In genomic region chr10:27535312-27535711, GRCh38 we compare ENCODE assay signal across 15 cellular contexts. TPM values are rescaled to one million over a fixed set of nuclear protein-coding genes. Genes with fewer than 3 reads are reported as not detected.
DNase-seq lines count a peak whose midpoint lies in the region; TF ChIP-seq lines count a peak whose summit lies in the region.
"Had no signal": no experiment of that assay in that cellular context is flagged by ENCODE, and none has a peak within 500 bp of the region (broad histone marks: within the 10 kb centered on the region; RNA-seq: fewer than 3 reads in every experiment).

No MANE protein-coding gene starts in this region.

- no peak overlapping the region for H3K4me3 Mint-ChIP-seq in endodermal cell
- H3K4me3 Mint-ChIP-seq: CD4-positive, alpha-beta T cell had no signal

- TF ChIP-seq CTCF in neutrophil (IDR thresholded peaks at IDR 0.05) (no peak), GM13976 (IDR thresholded peaks at IDR 0.05; ENCODE audit: borderline replicate concordance, control extremely low read depth, extremely low read depth, insufficient read depth, missing control alignments) (no peak), endodermal cell (conservative IDR thresholded peaks at IDR 0.05) (no peak)

- H3K4me1 ChIP-seq in NT2/D1 (ENCODE audit: insufficient read depth, insufficient read length) (no peaks in the 10 kb centered on the region), neutrophil (ENCODE audit: control insufficient read depth in 1 of 2, insufficient read depth in 1 of 2, low read depth in 1 of 2, low read length in 1 of 2) (peaks cover 0 to 9% of the 10 kb centered on the region in 2 experiments), endodermal cell (ENCODE audit: control insufficient read depth, insufficient read depth, low read length) (no peaks in the 10 kb centered on the region)

- no peak overlapping the region for H3K4me3 ChIP-seq in NT2/D1 (ENCODE audit: insufficient read length, low read depth)
- H3K4me3 ChIP-seq in neutrophil (ENCODE audit: low read depth in 1 of 2, low read length in 1 of 2): no peak overlapping the region
- H3K4me3 ChIP-seq in endodermal cell (ENCODE audit: low read length): no peak overlapping the region

- DNase-seq in NCI-H2171 treated with DMSO at 0.1 percent for 48 hours (lab: John Stamatoyannopoulos, UW) (peak; percentile 67), NCI-H2171 (lab: John Stamatoyannopoulos, UW) (no peak), NT2/D1 (ENCODE audit: low read depth, low spot score) (peak; percentile 18), iPS DF 19.7 (ENCODE audit: low read depth, low spot score) (peak; percentile 20), GM13976 (ENCODE audit: low spot score) (no peak), endodermal cell (no peak)
- no peak for DNase-seq in stimulated activated naive CD4-positive, alpha-beta T cell treated with Interleukin-2 at 50 U/mL for 16 hours (lab: John Stamatoyannopoulos, UW)
- DNase-seq: 8988T; C1 segment of cervical spinal cord; Calu3; CD4-positive, alpha-beta T cell; DMS153; DMS79 treated with DMSO at 0.1 percent for 48 hours; EL had no signal

- H3K36me3 Mint-ChIP-seq in endodermal cell (ENCODE audit: low read depth): peaks cover 19% of the 10 kb centered on the region

- H3K27me3 ChIP-seq in NT2/D1 (ENCODE audit: insufficient read depth, insufficient read length): no peaks in the 10 kb centered on the region
- no peaks in the 10 kb centered on the region for H3K27me3 ChIP-seq in neutrophil
- H3K27me3 ChIP-seq in endodermal cell (ENCODE audit: control insufficient read depth, insufficient read depth, low read length, poor library complexity, severe bottlenecking): no peaks in the 10 kb centered on the region

- 90 to 94% methylated on average over 3 to 4 of the region's 4 CpGs for WGBS in endodermal cell (ENCODE audit: insufficient coverage in 1 of 2, insufficient read length in 1 of 2), 2 experiments

- in situ Hi-C loops in GM13976 (cut with MboI; ENCODE audit: low sequenced_read_pairs, unreplicated experiment): no loop called here

- H3K27me3 Mint-ChIP-seq in endodermal cell (ENCODE audit: insufficient read depth): no peaks in the 10 kb centered on the region
- H3K27me3 Mint-ChIP-seq: CD4-positive, alpha-beta T cell had no signal

- H3K4me1 Mint-ChIP-seq in endodermal cell: peaks cover 12% of the 10 kb centered on the region

- H3K9ac ChIP-seq in NT2/D1 (ENCODE audit: insufficient read length, low read depth) (no peak overlapping the region), endodermal cell (ENCODE audit: extremely low read depth, low read length, poor library complexity, severe bottlenecking) (no peak overlapping the region)

- no peak overlapping the region for H3K27ac Mint-ChIP-seq in endodermal cell
- H3K27ac Mint-ChIP-seq: CD4-positive, alpha-beta T cell had no signal

- H3K9me3 ChIP-seq in NT2/D1 (ENCODE audit: insufficient read depth, low read length): no peaks in the 10 kb centered on the region
- no peaks in the 10 kb centered on the region for H3K9me3 ChIP-seq in neutrophil
- H3K9me3 ChIP-seq in endodermal cell (ENCODE audit: control insufficient read depth, low read length): peaks cover 13% of the 10 kb centered on the region

- H3K9me3 Mint-ChIP-seq in endodermal cell: no peaks in the 10 kb centered on the region
- H3K9me3 Mint-ChIP-seq: CD4-positive, alpha-beta T cell had no signal

- H3K36me3 ChIP-seq in NT2/D1 (ENCODE audit: insufficient read depth, insufficient read length, low read length) (peaks cover 68% of the 10 kb centered on the region), neutrophil (peaks cover 63% of the 10 kb centered on the region), endodermal cell (ENCODE audit: control insufficient read depth, insufficient read depth, low read length) (peaks cover 75% of the 10 kb centered on the region)

- H3K27ac ChIP-seq in neutrophil (peak overlapping the region; percentile 18), endodermal cell (ENCODE audit: low read depth, low read length) (no peak overlapping the region)

RNA-seq across cellular contexts. Expression of gene RAB18, which starts 31.2 kb away (rescaled TPM):
- total RNA-seq in endodermal cell: 100 to 1,000 TPM; 122 to 150 TPM
- polyA plus RNA-seq in endodermal cell (2013, experiment 1 of 2): 50.5 TPM
- 58.0 TPM for polyA plus RNA-seq in endodermal cell (2013, experiment 2 of 2)

Comparison
In these comparisons a context has a peak if more than half of its experiments do, and no peak if none do; other contexts are left out.
1. DNase-seq: peak in NCI-H2171 treated with DMSO at 0.1 percent for 48 hours (single experiment), NT2/D1 (single experiment) and iPS DF 19.7 (single experiment); none in NCI-H2171 (single experiment), GM13976 (single experiment), endodermal cell (single experiment) and stimulated activated naive CD4-positive, alpha-beta T cell treated with Interleukin-2 at 50 U/mL for 16 hours (single experiment).